ENCODE assay signal across 10 cellular contexts in genomic region chr16:525123-525519, GRCh38. TPM values are rescaled to one million over a fixed set of nuclear protein-coding genes. Genes with fewer than 3 reads are reported as not detected.
DNase-seq lines count a peak whose midpoint lies in the region; ATAC-seq, FAIRE-seq and TF ChIP-seq lines count a peak whose summit lies in the region.
"Had no signal": no experiment of that assay in that cellular context is flagged by ENCODE, and none has a peak within 500 bp of the region (broad histone marks: within the 10 kb centered on the region; RNA-seq: fewer than 3 reads in every experiment).

No MANE protein-coding gene starts in this region.

- H2AFZ ChIP-seq in endothelial cell of umbilical vein (ENCODE audit: low read depth, low read length) = no peak overlapping the region
- no peak overlapping the region for H2AFZ ChIP-seq in smooth muscle cell (ENCODE audit: low read depth)

- H3K36me3 ChIP-seq in endothelial cell of umbilical vein (ENCODE audit: control insufficient read depth in 2 of 2, extremely low read depth in 1 of 2, insufficient read depth in 2 of 2, low read length in 2 of 2) = peaks cover 0 to 8% of the 10 kb centered on the region in 2 experiments
- H3K36me3 ChIP-seq in smooth muscle cell (ENCODE audit: low read depth) = no peaks in the 10 kb centered on the region

- peaks cover 3% of the 10 kb centered on the region for H3F3A ChIP-seq in smooth muscle cell (ENCODE audit: low read depth)

- H3K36me3 Mint-ChIP-seq in activated CD4-positive, alpha-beta T cell treated with anti-CD3 and anti-CD28 coated beads, Interleukin-2, amount 10 ng/mL, durations not matched to agents 24 days and 14 days (ENCODE audit: low read depth) = peaks cover 12% of the 10 kb centered on the region
- no peaks in the 10 kb centered on the region for H3K36me3 Mint-ChIP-seq in T-helper 17 cell (ENCODE audit: low read depth)

- H3K4me1 Mint-ChIP-seq in activated CD4-positive, alpha-beta T cell treated with anti-CD3 and anti-CD28 coated beads, Interleukin-2, amount 10 ng/mL, durations not matched to agents 24 days and 14 days = peaks cover 18% of the 10 kb centered on the region
- H3K4me1 Mint-ChIP-seq in T-helper 17 cell = peaks cover 18% of the 10 kb centered on the region

- H3K27ac Mint-ChIP-seq in activated CD4-positive, alpha-beta T cell treated with anti-CD3 and anti-CD28 coated beads, Interleukin-2, amount 10 ng/mL, durations not matched to agents 24 days and 14 days = peak overlapping the region; percentile 92
- peak overlapping the region; percentile 72 for H3K27ac Mint-ChIP-seq in T-helper 17 cell

- H3K9ac ChIP-seq in endothelial cell of umbilical vein (replicated peaks; ENCODE audit: extremely low read depth, insufficient read depth, low read length) (no peak overlapping the region), smooth muscle cell (ENCODE audit: low read depth) (peak overlapping the region; percentile 56)

- TF ChIP-seq CTCF in endothelial cell of umbilical vein (IDR thresholded peaks at IDR 0.05; ENCODE audit: extremely low read depth in 1 of 2, insufficient read depth in 1 of 2, low read depth in 1 of 2, low read length in 2 of 2) (no peak), smooth muscle cell (IDR thresholded peaks at IDR 0.05; ENCODE audit: borderline replicate concordance, insufficient read depth, poor library complexity, severe bottlenecking) (no peak)

- FAIRE-seq in endothelial cell of umbilical vein (lab: Jason Lieb, UNC) = no peak

- H4K20me1 ChIP-seq in endothelial cell of umbilical vein (replicated peaks; ENCODE audit: control insufficient read depth, extremely low read depth, insufficient read depth, low read length) = no peaks in the 10 kb centered on the region
- peaks cover 47% of the 10 kb centered on the region for H4K20me1 ChIP-seq in smooth muscle cell (ENCODE audit: low read depth)

- no peak for ATAC-seq in T-helper 17 cell
- ATAC-seq in HG03039 (IDR thresholded peaks at IDR 0.05; ENCODE audit: unreplicated experiment) = no peak

- no peak overlapping the region for H3K4me2 ChIP-seq in endothelial cell of umbilical vein (ENCODE audit: insufficient read depth, low read length)
- H3K4me2 ChIP-seq in smooth muscle cell = peak overlapping the region; percentile 87

- H3K4me3 ChIP-seq in endothelial cell of umbilical vein (replicated peaks in 1 of 3; ENCODE audit: insufficient read depth in 1 of 3, low read depth in 1 of 3, low read length in 3 of 3) (no peak overlapping the region), smooth muscle cell (no peak overlapping the region)

- BruUV-seq in endothelial cell of umbilical vein (replicated peaks; lab: Mats Ljungman, UMichigan) = no TSS peak

- dilution Hi-C loops in endothelial cell of umbilical vein (cut with MboI; ENCODE audit: extremely low pct_ligation_motif_present, low sequenced_read_pairs) = no loop called here

- WGBS in smooth muscle cell (ENCODE audit: low lambda C conversion rate) = 93% methylated on average over 8 of the region's 8 CpGs

- H3K79me2 ChIP-seq in endothelial cell of umbilical vein (ENCODE audit: control insufficient read depth, insufficient read depth, low read length) (peaks cover 33% of the 10 kb centered on the region), smooth muscle cell (ENCODE audit: low read depth) (peaks cover 24% of the 10 kb centered on the region)

- peak overlapping the region; percentile 90 for H3K4me3 Mint-ChIP-seq in activated CD4-positive, alpha-beta T cell treated with anti-CD3 and anti-CD28 coated beads, Interleukin-2, amount 10 ng/mL, durations not matched to agents 24 days and 14 days
- peak overlapping the region; percentile 87 for H3K4me3 Mint-ChIP-seq in T-helper 17 cell

- POLR2A ChIA-PET in endothelial cell of umbilical vein (lab: Charles Lee) = no interaction called here

- no peaks in the 10 kb centered on the region for H3K27me3 ChIP-seq in endothelial cell of umbilical vein (ENCODE audit: control insufficient read depth in 2 of 2, insufficient read depth in 2 of 2, low read length in 2 of 2)
- no peaks in the 10 kb centered on the region for H3K27me3 ChIP-seq in smooth muscle cell (ENCODE audit: low read depth)

- intact Hi-C loops in activated CD4-positive, alpha-beta T cell treated with anti-CD3 and anti-CD28 coated beads, Interleukin-2, amount 10 ng/mL, durations not matched to agents 24 days and 14 days (cut with micrococcal nuclease) = loop anchor here (2.0 kb wide), 1 partner anchor 100 kb away; the partner anchor contains the start of gene RAB11FIP3
- intact Hi-C loops in endothelial cell of umbilical vein (cut with micrococcal nuclease) = loop anchor here (5.0 kb wide), 1 partner anchor 42 kb away; the partner anchor contains the start of genes NHLRC4 and PIGQ

- no peaks in the 10 kb centered on the region for H3K9me3 Mint-ChIP-seq in activated CD4-positive, alpha-beta T cell treated with anti-CD3 and anti-CD28 coated beads, Interleukin-2, amount 10 ng/mL, durations not matched to agents 24 days and 14 days

- DNase-seq in activated CD4-positive, alpha-beta T cell treated with anti-CD3 and anti-CD28 coated beads, Interleukin-2, amount 10 ng/mL, durations not matched to agents 24 days and 14 days = no peak
- DNase-seq in activated CD4-positive, alpha-beta T cell treated with anti-CD3 and anti-CD28 coated beads for 1 hour = no peak
- no peak for DNase-seq in T-helper 17 cell
- no peak for DNase-seq in endothelial cell of umbilical vein (ENCODE audit: low read depth, low spot score)
- DNase-seq in smooth muscle cell (lab: John Stamatoyannopoulos, UW; ENCODE audit: unreplicated experiment) = no peak
- no peak for DNase-seq in hippocampal formation (lab: John Stamatoyannopoulos, UW)
- no peak for DNase-seq in UCSD-AML1 (lab: John Stamatoyannopoulos, UW; ENCODE audit: unreplicated experiment)

- H3K27me3 Mint-ChIP-seq in activated CD4-positive, alpha-beta T cell treated with anti-CD3 and anti-CD28 coated beads, Interleukin-2, amount 10 ng/mL, durations not matched to agents 24 days and 14 days = no peaks in the 10 kb centered on the region
- no peaks in the 10 kb centered on the region for H3K27me3 Mint-ChIP-seq in T-helper 17 cell

- no peaks in the 10 kb centered on the region for H3K9me3 ChIP-seq in T-helper 17 cell (ENCODE audit: control insufficient read depth, low read length, poor library complexity, severe bottlenecking)
- no peaks in the 10 kb centered on the region for H3K9me3 ChIP-seq in endothelial cell of umbilical vein (replicated peaks; ENCODE audit: control insufficient read depth, insufficient read depth, low read length)
- no peaks in the 10 kb centered on the region for H3K9me3 ChIP-seq in smooth muscle cell (replicated peaks; ENCODE audit: low read depth)

- H3K9me1 ChIP-seq in endothelial cell of umbilical vein (replicated peaks; ENCODE audit: control insufficient read depth, extremely low read depth, insufficient read depth, low read length) = no peaks in the 10 kb centered on the region

- peaks cover 35% of the 10 kb centered on the region for H3K4me1 ChIP-seq in endothelial cell of umbilical vein (ENCODE audit: control insufficient read depth, extremely low read depth, insufficient read depth, low read length)
- peaks cover 27% of the 10 kb centered on the region for H3K4me1 ChIP-seq in smooth muscle cell (ENCODE audit: low read depth)

- H3K27ac ChIP-seq in endothelial cell of umbilical vein (ENCODE audit: insufficient read depth, low read depth, low read length) (peak overlapping the region; percentile 90), smooth muscle cell (ENCODE audit: low read depth) (peak overlapping the region; percentile 99)

- TF ChIP-seq POLR2A in endothelial cell of umbilical vein (IDR thresholded peaks at IDR 0.05; ENCODE audit: low read depth, low read length) = no peak

- CTCF ChIA-PET in endothelial cell of umbilical vein (lab: Charles Lee) = no interaction called here

RNA-seq across cellular contexts. Expression of gene CAPN15, which starts 2.4 kb away (rescaled TPM):
- total RNA-seq in activated CD4-positive, alpha-beta T cell treated with anti-CD3 and anti-CD28 coated beads, Interleukin-2, amount 10 ng/mL, durations not matched to agents 24 days and 14 days = 121 and 124 TPM in 2 replicates
- 10 to 100 TPM; 63.9 to 71.0 TPM for total RNA-seq in T-helper 17 cell
- total RNA-seq in endothelial cell of umbilical vein = 65.0 and 70.1 TPM in 2 replicates
- 33.9 and 48.6 TPM in 2 replicates for polyA plus RNA-seq in endothelial cell of umbilical vein
- 14.6 and 22.7 TPM in 2 replicates for polyA plus RNA-seq in endothelial cell of umbilical vein (2011; cell fraction: cytosol; rRNA removed)
- 63.6 and 68.1 TPM in 2 replicates for polyA plus RNA-seq in endothelial cell of umbilical vein (2011; cell fraction: nucleus; rRNA removed)
- 20.7 and 35.9 TPM in 2 replicates for polyA plus RNA-seq in endothelial cell of umbilical vein (2012)
- polyA minus RNA-seq in endothelial cell of umbilical vein = 17.2 and 27.8 TPM in 2 replicates
- polyA minus RNA-seq in endothelial cell of umbilical vein (2011; cell fraction: cytosol; rRNA and poly(A)+ RNA removed) = 47.6 TPM
- polyA minus RNA-seq in endothelial cell of umbilical vein (2011; cell fraction: nucleus; rRNA and poly(A)+ RNA removed) = 21.5 and 36.2 TPM in 2 replicates
- total RNA-seq in smooth muscle cell = 8.6 and 14.7 TPM in 2 replicates
- polyA plus RNA-seq in smooth muscle cell = 18.7 and 23.6 TPM in 2 replicates

RNA-seq across cellular contexts. Expression of gene PRR35, which starts 35.1 kb away (rescaled TPM):
- total RNA-seq in activated CD4-positive, alpha-beta T cell treated with anti-CD3 and anti-CD28 coated beads, Interleukin-2, amount 10 ng/mL, durations not matched to agents 24 days and 14 days = not detected in 2 replicates
- total RNA-seq in T-helper 17 cell (not detected), endothelial cell of umbilical vein (not detected in 2 replicates), smooth muscle cell (not detected in 2 replicates)
- polyA plus RNA-seq in endothelial cell of umbilical vein (not detected in 2 replicates), smooth muscle cell (not detected in 2 replicates)
- polyA plus RNA-seq in endothelial cell of umbilical vein (2011; cell fraction: cytosol; rRNA removed) = not detected in 2 replicates
- not detected in 2 replicates for polyA plus RNA-seq in endothelial cell of umbilical vein (2011; cell fraction: nucleus; rRNA removed)
- not detected in 2 replicates for polyA plus RNA-seq in endothelial cell of umbilical vein (2012)
- not detected in 2 replicates for polyA minus RNA-seq in endothelial cell of umbilical vein
- polyA minus RNA-seq in endothelial cell of umbilical vein (2011; cell fraction: cytosol; rRNA and poly(A)+ RNA removed) = not detected
- not detected in 2 replicates for polyA minus RNA-seq in endothelial cell of umbilical vein (2011; cell fraction: nucleus; rRNA and poly(A)+ RNA removed)
- total RNA-seq: esophagus mucosa, ureter had no signal

RNA-seq across cellular contexts. Expression of gene NHLRC4, which starts 41.7 kb away (rescaled TPM):
- 1.1 TPM in 2 replicates for total RNA-seq in activated CD4-positive, alpha-beta T cell treated with anti-CD3 and anti-CD28 coated beads, Interleukin-2, amount 10 ng/mL, durations not matched to agents 24 days and 14 days
- total RNA-seq in T-helper 17 cell (1 to 10 TPM in 1 of 2 donors, under 1 TPM in 1; 0.86 to 1.4 TPM), endothelial cell of umbilical vein (0.30 and 0.73 TPM in 2 replicates), smooth muscle cell (0.18 and 0.63 TPM in 2 replicates)
- polyA plus RNA-seq in endothelial cell of umbilical vein (0.94 and 0.96 TPM in 2 replicates), smooth muscle cell (0.85 and 2.6 TPM in 2 replicates)
- 0.40 and 0.55 TPM in 2 replicates for polyA plus RNA-seq in endothelial cell of umbilical vein (2011; cell fraction: cytosol; rRNA removed)
- 0.61 and 0.97 TPM in 2 replicates for polyA plus RNA-seq in endothelial cell of umbilical vein (2011; cell fraction: nucleus; rRNA removed)
- 0.44 and 0.56 TPM in 2 replicates for polyA plus RNA-seq in endothelial cell of umbilical vein (2012)
- 0.42 TPM in 1 of 2 replicates, not detected in the other for polyA minus RNA-seq in endothelial cell of umbilical vein
- polyA minus RNA-seq in endothelial cell of umbilical vein (2011; cell fraction: cytosol; rRNA and poly(A)+ RNA removed) = not detected
- 0.34 and 0.38 TPM in 2 replicates for polyA minus RNA-seq in endothelial cell of umbilical vein (2011; cell fraction: nucleus; rRNA and poly(A)+ RNA removed)

RNA-seq across cellular contexts. Expression of gene PIGQ, which starts 44.6 kb away (rescaled TPM):
- total RNA-seq in activated CD4-positive, alpha-beta T cell treated with anti-CD3 and anti-CD28 coated beads, Interleukin-2, amount 10 ng/mL, durations not matched to agents 24 days and 14 days = 43.2 and 50.3 TPM in 2 replicates
- total RNA-seq in T-helper 17 cell (10 to 100 TPM; 25.6 to 32.4 TPM), endothelial cell of umbilical vein (56.8 and 67.7 TPM in 2 replicates), smooth muscle cell (21.0 and 30.1 TPM in 2 replicates)
- polyA plus RNA-seq in endothelial cell of umbilical vein (66.9 and 82.9 TPM in 2 replicates), smooth muscle cell (45.7 and 51.0 TPM in 2 replicates)
- polyA plus RNA-seq in endothelial cell of umbilical vein (2011; cell fraction: cytosol; rRNA removed) = 30.5 and 46.1 TPM in 2 replicates
- polyA plus RNA-seq in endothelial cell of umbilical vein (2011; cell fraction: nucleus; rRNA removed) = 108 and 124 TPM in 2 replicates
- 21.3 and 30.6 TPM in 2 replicates for polyA plus RNA-seq in endothelial cell of umbilical vein (2012)
- 42.4 and 65.2 TPM in 2 replicates for polyA minus RNA-seq in endothelial cell of umbilical vein
- 51.1 TPM for polyA minus RNA-seq in endothelial cell of umbilical vein (2011; cell fraction: cytosol; rRNA and poly(A)+ RNA removed)
- 30.8 and 49.5 TPM in 2 replicates for polyA minus RNA-seq in endothelial cell of umbilical vein (2011; cell fraction: nucleus; rRNA and poly(A)+ RNA removed)
